Comparison of ENCODE assay signal across 15 cellular contexts in genomic region chr2:144048631-144049060, GRCh38.
DNase-seq lines count a peak whose midpoint lies in the region; TF ChIP-seq lines count a peak whose summit lies in the region.
"Had no signal": no experiment of that assay in that cellular context is flagged by ENCODE, and none has a peak within 500 bp of the region (broad histone marks: within the 10 kb centered on the region; RNA-seq: fewer than 3 reads in every experiment).

No MANE protein-coding gene starts in this region.

- intact Hi-C loops in PC-9 (cut with micrococcal nuclease; ENCODE audit: unreplicated experiment): no loop called here

- BruUV-seq in PC-9 (replicated peaks; lab: Mats Ljungman, UMichigan): no TSS peak

- H3F3A ChIP-seq in SK-N-SH (replicated peaks; ENCODE audit: insufficient read depth): peaks cover 3% of the 10 kb centered on the region
- no peaks in the 10 kb centered on the region for H3F3A ChIP-seq in PC-9 (ENCODE audit: insufficient read depth, low read depth)

- POLR2A ChIA-PET in SK-N-SH (lab: Yijun Ruan, JAX): no interaction called here
- POLR2A ChIA-PET in PC-9 (lab: Charles Lee; ENCODE audit: unreplicated experiment): interaction anchor here (0.8 kb wide), 1 partner anchor 15 kb away, joined by 4 read pairs; no protein-coding TSS in a partner anchor

- no peaks in the 10 kb centered on the region for H3K36me3 ChIP-seq in SK-N-SH (replicated peaks in 1 of 2; ENCODE audit: control insufficient read depth in 1 of 2, insufficient read depth in 2 of 2, low read length in 1 of 2)
- H3K36me3 ChIP-seq in PC-9 (ENCODE audit: low read depth): no peaks in the 10 kb centered on the region

- no peak overlapping the region for H3K4me3 Mint-ChIP-seq in osteocyte (ENCODE audit: unreplicated experiment)
- H3K4me3 Mint-ChIP-seq: CD14-positive monocyte, HFFc6 had no signal

- WGBS in SK-N-SH (ENCODE audit: low lambda C conversion rate): 80% methylated on average over 4 of the region's 4 CpGs

- H3K9me2 ChIP-seq in SK-N-SH (no peaks in the 10 kb centered on the region), PC-9 (ENCODE audit: insufficient read depth) (no peaks in the 10 kb centered on the region)

- peak overlapping the region; percentile 8 for H3K27ac Mint-ChIP-seq in osteocyte (ENCODE audit: unreplicated experiment)
- H3K27ac Mint-ChIP-seq: CD14-positive monocyte, HFFc6 had no signal

- no peaks in the 10 kb centered on the region for H3K27me3 Mint-ChIP-seq in osteocyte (ENCODE audit: unreplicated experiment)

- no peaks in the 10 kb centered on the region for H3K9me3 ChIP-seq in SK-N-SH
- H3K9me3 ChIP-seq in PC-9 (ENCODE audit: insufficient read depth, low read depth): no peaks in the 10 kb centered on the region

- peak; percentile 5 for DNase-seq in GM03348 (ENCODE audit: low spot score)
- peak; percentile 38 for DNase-seq in SK-N-SH
- DNase-seq in fibroblast of mammary gland (ENCODE audit: low read depth): peak; percentile 30
- no peak for DNase-seq in osteocyte (ENCODE audit: extremely low spot score, unreplicated experiment)
- no peak for DNase-seq in PC-9
- DNase-seq in NK-92 treated with Interleukin-12 subunit alpha and Interleukin-12 subunit beta, amount 100 ng/mL, for 24 hours (lab: John Stamatoyannopoulos, UW): no peak
- no peak for DNase-seq in SW 1271 (lab: John Stamatoyannopoulos, UW)
- DNase-seq: DMS 273 treated with DMSO at 0.1 percent for 48 hours, HFFc6, NCI-H1048, NCI-H146, NCI-H2081, NCI-H510A treated with DMSO at 0.1 percent for 48 hours, SHP77 had no signal

- H3K27me3 ChIP-seq in SK-N-SH (ENCODE audit: insufficient read depth) (no peaks in the 10 kb centered on the region), PC-9 (ENCODE audit: insufficient read depth, low read depth) (no peaks in the 10 kb centered on the region)

- H3K9ac ChIP-seq in SK-N-SH: no peak overlapping the region

- CTCF ChIA-PET in SK-N-SH (lab: Yijun Ruan, JAX) (interaction anchor here (0.7 kb wide), 1 partner anchor 83 kb away, joined by 3 read pairs; no protein-coding TSS in a partner anchor), PC-9 (lab: Charles Lee) (no interaction called here)

- no peaks in the 10 kb centered on the region for H3K36me3 Mint-ChIP-seq in osteocyte (ENCODE audit: unreplicated experiment)
- H3K36me3 Mint-ChIP-seq: CD14-positive monocyte had no signal

- TF ChIP-seq EP300 in SK-N-SH (IDR thresholded peaks at IDR 0.05; ENCODE audit: borderline replicate concordance in 1 of 2, low read depth in 1 of 2, low read length in 1 of 2): peak in 1 of 2 experiments; percentile 18; a peak in 1 of 4 replicates

- H3K4me3 ChIP-seq in SK-N-SH (ENCODE audit: low read depth in 2 of 2, low read length in 1 of 2) (no peak overlapping the region), fibroblast of mammary gland (ENCODE audit: control insufficient read depth, low read depth, low read length) (no peak overlapping the region), PC-9 (no peak overlapping the region)

- peaks cover 0 to 10% of the 10 kb centered on the region in 2 experiments; a peak in 2 of 4 replicates for H3K4me1 ChIP-seq in SK-N-SH (ENCODE audit: control insufficient read depth in 1 of 2, insufficient read depth in 2 of 2, low read depth in 1 of 2, low read length in 1 of 2)
- H3K4me1 ChIP-seq in PC-9 (replicated peaks; ENCODE audit: insufficient read depth): no peaks in the 10 kb centered on the region

- H2AFZ ChIP-seq in SK-N-SH (ENCODE audit: low read depth) (no peak overlapping the region), PC-9 (no peak overlapping the region)

- H3K4me1 Mint-ChIP-seq in osteocyte (ENCODE audit: unreplicated experiment): peaks cover 13% of the 10 kb centered on the region
- H3K4me1 Mint-ChIP-seq: CD14-positive monocyte had no signal

- H4K20me1 ChIP-seq in SK-N-SH (ENCODE audit: insufficient read depth) (no peaks in the 10 kb centered on the region), PC-9 (ENCODE audit: insufficient read depth) (no peaks in the 10 kb centered on the region)

- no peak for TF ChIP-seq CTCF in SK-N-SH (IDR thresholded peaks at IDR 0.05)
- TF ChIP-seq CTCF in fibroblast of mammary gland (conservative IDR thresholded peaks at IDR 0.05; ENCODE audit: control insufficient read depth, insufficient read depth, low read depth, low read length): no peak
- TF ChIP-seq CTCF in osteocyte (IDR thresholded peaks at IDR 0.05): no peak
- no peak for TF ChIP-seq CTCF in PC-9 (conservative IDR thresholded peaks at IDR 0.05)

- TF ChIP-seq RAD21 in SK-N-SH (IDR thresholded peaks at IDR 0.05; ENCODE audit: low read length): no peak

- H3K4me2 ChIP-seq in SK-N-SH (no peak overlapping the region), PC-9 (no peak overlapping the region)

- H3K79me2 ChIP-seq in SK-N-SH (ENCODE audit: insufficient read depth) (no peaks in the 10 kb centered on the region), PC-9 (ENCODE audit: low read depth) (no peaks in the 10 kb centered on the region)

- no peaks in the 10 kb centered on the region for H3K9me3 Mint-ChIP-seq in osteocyte (ENCODE audit: unreplicated experiment)
- H3K9me3 Mint-ChIP-seq: CD14-positive monocyte, HFFc6 had no signal

- H3K27ac ChIP-seq in SK-N-SH (ENCODE audit: low read depth in 2 of 2, low read length in 1 of 2) (peak overlapping the region in 1 of 2 experiments; percentile 1; a peak in 2 of 4 replicates), PC-9 (no peak overlapping the region)

TF ChIP-seq in SK-N-SH, 30 proteins besides CTCF, POLR2A, EP300 and RAD21:
- peak; percentile 34; the same call in 1 of the 2 replicates for TF ChIP-seq GATA2 (CRISPR knock-in tag; IDR thresholded peaks at IDR 0.05)
- TF ChIP-seq ELF1 (IDR thresholded peaks at IDR 0.05): no peak
- TF ChIP-seq RFX5 (IDR thresholded peaks at IDR 0.05; ENCODE audit: low read length): no peak
- TF ChIP-seq TCF12 (IDR thresholded peaks at IDR 0.05): peak; percentile 61
- no peak for TF ChIP-seq MXI1 (IDR thresholded peaks at IDR 0.05; ENCODE audit: low read depth, low read length)
TF ChIP-seq in SK-N-SH: peak in this region for 2.

Comparison
In these comparisons a context has a peak if more than half of its experiments do, and no peak if none do; other contexts are left out.
1. DNase-seq: peak in GM03348 (single experiment), SK-N-SH (single experiment) and fibroblast of mammary gland (single experiment); none in osteocyte (single experiment), PC-9 (0 of 2), NK-92 treated with Interleukin-12 subunit alpha and Interleukin-12 subunit beta, amount 100 ng/mL, for 24 hours (single experiment) and SW 1271 (0 of 2).